Comparison of ENCODE assay signal across 1 cellular context in genomic region chr22:29030618-29031235, GRCh38.
TF ChIP-seq lines count a peak whose summit lies in the region.

No MANE protein-coding gene starts in this region.

TF ChIP-seq in HepG2, 621 proteins besides CTCF, POLR2A, EP300 and RAD21 (continued from another document and continues in another):
- TF ChIP-seq, protein P1, sequence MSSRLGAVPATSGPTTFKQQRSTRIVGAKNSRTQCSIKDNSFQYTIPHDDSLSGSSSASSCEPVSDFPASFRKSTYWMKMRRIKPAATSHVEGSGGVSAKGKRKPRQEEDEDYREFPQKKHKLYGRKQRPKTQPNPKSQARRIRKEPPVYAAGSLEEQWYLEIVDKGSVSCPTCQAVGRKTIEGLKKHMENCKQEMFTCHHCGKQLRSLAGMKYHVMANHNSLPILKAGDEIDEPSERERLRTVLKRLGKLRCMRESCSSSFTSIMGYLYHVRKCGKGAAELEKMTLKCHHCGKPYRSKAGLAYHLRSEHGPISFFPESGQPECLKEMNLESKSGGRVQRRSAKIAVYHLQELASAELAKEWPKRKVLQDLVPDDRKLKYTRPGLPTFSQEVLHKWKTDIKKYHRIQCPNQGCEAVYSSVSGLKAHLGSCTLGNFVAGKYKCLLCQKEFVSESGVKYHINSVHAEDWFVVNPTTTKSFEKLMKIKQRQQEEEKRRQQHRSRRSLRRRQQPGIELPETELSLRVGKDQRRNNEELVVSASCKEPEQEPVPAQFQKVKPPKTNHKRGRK (CRISPR knock-in tag; IDR thresholded peaks at IDR 0.05) = no peak
- TF ChIP-seq HNF4G (IDR thresholded peaks at IDR 0.05; ENCODE audit: borderline replicate concordance, low read depth, low read length) (peak; percentile 74; the same call in 1 of the 2 replicates), HNF4G (CRISPR knock-in tag; IDR thresholded peaks at IDR 0.05; ENCODE audit: borderline replicate concordance, low read depth) (no peak), XRCC5 (optimal IDR thresholded peaks at IDR 0.05; ENCODE audit: low read length) (peak; percentile 47), DMAP1 (CRISPR knock-in tag; IDR thresholded peaks at IDR 0.05) (no peak), AFF4 (CRISPR knock-in tag; IDR thresholded peaks at IDR 0.05) (no peak), BRD4 (CRISPR knock-in tag; IDR thresholded peaks at IDR 0.05) (peak; percentile 97), ZNF205 (CRISPR knock-in tag; IDR thresholded peaks at IDR 0.05) (no peak), ATRX (CRISPR knock-in tag; IDR thresholded peaks at IDR 0.05; ENCODE audit: borderline replicate concordance) (no peak), MEIS1 (CRISPR knock-in tag; IDR thresholded peaks at IDR 0.05; ENCODE audit: borderline replicate concordance) (peak; percentile 69; the same call in 1 of the 2 replicates), MAFK (conservative IDR thresholded peaks at IDR 0.05 in 1 of 2, IDR thresholded peaks at IDR 0.05 in 1 of 2; ENCODE audit: low read length in 2 of 2) (no peak), ZKSCAN8 (CRISPR knock-in tag; IDR thresholded peaks at IDR 0.05; ENCODE audit: borderline replicate concordance) (no peak), ARNT2 (CRISPR knock-in tag; IDR thresholded peaks at IDR 0.05; ENCODE audit: low read depth) (no peak), RBM22 (optimal IDR thresholded peaks at IDR 0.05; ENCODE audit: low read length) (no peak), ZNF639 (CRISPR knock-in tag; conservative IDR thresholded peaks at IDR 0.05) (no peak), EED (CRISPR knock-in tag; IDR thresholded peaks at IDR 0.05) (no peak), ZIK1 (CRISPR knock-in tag; IDR thresholded peaks at IDR 0.05; ENCODE audit: borderline replicate concordance, low read depth) (no peak; the same call in 1 of the 2 replicates), NFE2L2 (IDR thresholded peaks at IDR 0.05; ENCODE audit: low read length) (no peak), MAFF (IDR thresholded peaks at IDR 0.05; ENCODE audit: low read depth, low read length) (no peak), ZNF768 (CRISPR knock-in tag; IDR thresholded peaks at IDR 0.05) (peak; percentile 77), SMAD1 (CRISPR knock-in tag; IDR thresholded peaks at IDR 0.05; ENCODE audit: borderline replicate concordance, low read depth) (no peak), ZNF615 (CRISPR knock-in tag; IDR thresholded peaks at IDR 0.05; ENCODE audit: borderline replicate concordance) (no peak)
- TF ChIP-seq, protein P2, sequence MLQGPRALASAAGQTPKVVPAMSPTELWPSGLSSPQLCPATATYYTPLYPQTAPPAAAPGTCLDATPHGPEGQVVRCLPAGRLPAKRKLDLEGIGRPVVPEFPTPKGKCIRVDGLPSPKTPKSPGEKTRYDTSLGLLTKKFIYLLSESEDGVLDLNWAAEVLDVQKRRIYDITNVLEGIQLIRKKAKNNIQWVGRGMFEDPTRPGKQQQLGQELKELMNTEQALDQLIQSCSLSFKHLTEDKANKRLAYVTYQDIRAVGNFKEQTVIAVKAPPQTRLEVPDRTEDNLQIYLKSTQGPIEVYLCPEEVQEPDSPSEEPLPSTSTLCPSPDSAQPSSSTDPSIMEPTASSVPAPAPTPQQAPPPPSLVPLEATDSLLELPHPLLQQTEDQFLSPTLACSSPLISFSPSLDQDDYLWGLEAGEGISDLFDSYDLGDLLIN (CRISPR knock-in tag; IDR thresholded peaks at IDR 0.05; ENCODE audit: borderline replicate concordance) = no peak
- TF ChIP-seq, protein P3, sequence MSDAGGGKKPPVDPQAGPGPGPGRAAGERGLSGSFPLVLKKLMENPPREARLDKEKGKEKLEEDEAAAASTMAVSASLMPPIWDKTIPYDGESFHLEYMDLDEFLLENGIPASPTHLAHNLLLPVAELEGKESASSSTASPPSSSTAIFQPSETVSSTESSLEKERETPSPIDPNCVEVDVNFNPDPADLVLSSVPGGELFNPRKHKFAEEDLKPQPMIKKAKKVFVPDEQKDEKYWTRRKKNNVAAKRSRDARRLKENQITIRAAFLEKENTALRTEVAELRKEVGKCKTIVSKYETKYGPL (CRISPR knock-in tag; IDR thresholded peaks at IDR 0.05) = no peak
- TF ChIP-seq, protein P4, sequence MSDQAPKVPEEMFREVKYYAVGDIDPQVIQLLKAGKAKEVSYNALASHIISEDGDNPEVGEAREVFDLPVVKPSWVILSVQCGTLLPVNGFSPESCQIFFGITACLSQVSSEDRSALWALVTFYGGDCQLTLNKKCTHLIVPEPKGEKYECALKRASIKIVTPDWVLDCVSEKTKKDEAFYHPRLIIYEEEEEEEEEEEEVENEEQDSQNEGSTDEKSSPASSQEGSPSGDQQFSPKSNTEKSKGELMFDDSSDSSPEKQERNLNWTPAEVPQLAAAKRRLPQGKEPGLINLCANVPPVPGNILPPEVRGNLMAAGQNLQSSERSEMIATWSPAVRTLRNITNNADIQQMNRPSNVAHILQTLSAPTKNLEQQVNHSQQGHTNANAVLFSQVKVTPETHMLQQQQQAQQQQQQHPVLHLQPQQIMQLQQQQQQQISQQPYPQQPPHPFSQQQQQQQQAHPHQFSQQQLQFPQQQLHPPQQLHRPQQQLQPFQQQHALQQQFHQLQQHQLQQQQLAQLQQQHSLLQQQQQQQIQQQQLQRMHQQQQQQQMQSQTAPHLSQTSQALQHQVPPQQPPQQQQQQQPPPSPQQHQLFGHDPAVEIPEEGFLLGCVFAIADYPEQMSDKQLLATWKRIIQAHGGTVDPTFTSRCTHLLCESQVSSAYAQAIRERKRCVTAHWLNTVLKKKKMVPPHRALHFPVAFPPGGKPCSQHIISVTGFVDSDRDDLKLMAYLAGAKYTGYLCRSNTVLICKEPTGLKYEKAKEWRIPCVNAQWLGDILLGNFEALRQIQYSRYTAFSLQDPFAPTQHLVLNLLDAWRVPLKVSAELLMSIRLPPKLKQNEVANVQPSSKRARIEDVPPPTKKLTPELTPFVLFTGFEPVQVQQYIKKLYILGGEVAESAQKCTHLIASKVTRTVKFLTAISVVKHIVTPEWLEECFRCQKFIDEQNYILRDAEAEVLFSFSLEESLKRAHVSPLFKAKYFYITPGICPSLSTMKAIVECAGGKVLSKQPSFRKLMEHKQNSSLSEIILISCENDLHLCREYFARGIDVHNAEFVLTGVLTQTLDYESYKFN (CRISPR knock-in tag; conservative IDR thresholded peaks at IDR 0.05) = peak; percentile 82
- TF ChIP-seq, protein P5, sequence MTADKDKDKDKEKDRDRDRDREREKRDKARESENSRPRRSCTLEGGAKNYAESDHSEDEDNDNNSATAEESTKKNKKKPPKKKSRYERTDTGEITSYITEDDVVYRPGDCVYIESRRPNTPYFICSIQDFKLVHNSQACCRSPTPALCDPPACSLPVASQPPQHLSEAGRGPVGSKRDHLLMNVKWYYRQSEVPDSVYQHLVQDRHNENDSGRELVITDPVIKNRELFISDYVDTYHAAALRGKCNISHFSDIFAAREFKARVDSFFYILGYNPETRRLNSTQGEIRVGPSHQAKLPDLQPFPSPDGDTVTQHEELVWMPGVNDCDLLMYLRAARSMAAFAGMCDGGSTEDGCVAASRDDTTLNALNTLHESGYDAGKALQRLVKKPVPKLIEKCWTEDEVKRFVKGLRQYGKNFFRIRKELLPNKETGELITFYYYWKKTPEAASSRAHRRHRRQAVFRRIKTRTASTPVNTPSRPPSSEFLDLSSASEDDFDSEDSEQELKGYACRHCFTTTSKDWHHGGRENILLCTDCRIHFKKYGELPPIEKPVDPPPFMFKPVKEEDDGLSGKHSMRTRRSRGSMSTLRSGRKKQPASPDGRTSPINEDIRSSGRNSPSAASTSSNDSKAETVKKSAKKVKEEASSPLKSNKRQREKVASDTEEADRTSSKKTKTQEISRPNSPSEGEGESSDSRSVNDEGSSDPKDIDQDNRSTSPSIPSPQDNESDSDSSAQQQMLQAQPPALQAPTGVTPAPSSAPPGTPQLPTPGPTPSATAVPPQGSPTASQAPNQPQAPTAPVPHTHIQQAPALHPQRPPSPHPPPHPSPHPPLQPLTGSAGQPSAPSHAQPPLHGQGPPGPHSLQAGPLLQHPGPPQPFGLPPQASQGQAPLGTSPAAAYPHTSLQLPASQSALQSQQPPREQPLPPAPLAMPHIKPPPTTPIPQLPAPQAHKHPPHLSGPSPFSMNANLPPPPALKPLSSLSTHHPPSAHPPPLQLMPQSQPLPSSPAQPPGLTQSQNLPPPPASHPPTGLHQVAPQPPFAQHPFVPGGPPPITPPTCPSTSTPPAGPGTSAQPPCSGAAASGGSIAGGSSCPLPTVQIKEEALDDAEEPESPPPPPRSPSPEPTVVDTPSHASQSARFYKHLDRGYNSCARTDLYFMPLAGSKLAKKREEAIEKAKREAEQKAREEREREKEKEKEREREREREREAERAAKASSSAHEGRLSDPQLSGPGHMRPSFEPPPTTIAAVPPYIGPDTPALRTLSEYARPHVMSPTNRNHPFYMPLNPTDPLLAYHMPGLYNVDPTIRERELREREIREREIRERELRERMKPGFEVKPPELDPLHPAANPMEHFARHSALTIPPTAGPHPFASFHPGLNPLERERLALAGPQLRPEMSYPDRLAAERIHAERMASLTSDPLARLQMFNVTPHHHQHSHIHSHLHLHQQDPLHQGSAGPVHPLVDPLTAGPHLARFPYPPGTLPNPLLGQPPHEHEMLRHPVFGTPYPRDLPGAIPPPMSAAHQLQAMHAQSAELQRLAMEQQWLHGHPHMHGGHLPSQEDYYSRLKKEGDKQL (CRISPR knock-in tag; IDR thresholded peaks at IDR 0.05; ENCODE audit: low read depth) = peak; percentile 84
